In genomic region chr2:86860573-86860972, GRCh38 we compare ENCODE assay signal across 5 cellular contexts. TPM values are rescaled to one million over a fixed set of nuclear protein-coding genes. Genes with fewer than 3 reads are reported as not detected.
"Had no signal": no experiment of that assay in that cellular context is flagged by ENCODE, and none has a peak within 500 bp of the region (broad histone marks: within the 10 kb centered on the region; RNA-seq: fewer than 3 reads in every experiment).

No MANE protein-coding gene starts in this region.

RNA-seq across cellular contexts. Expression of gene CD8B, which starts 1.1 kb away (rescaled TPM):
- total RNA-seq: endodermal cell, esophagus mucosa, glomerular endothelial cell, neural crest cell, pulmonary artery endothelial cell had no signal
